Comparison of ENCODE assay signal across 8 cellular contexts in the genomic region with DNA sequence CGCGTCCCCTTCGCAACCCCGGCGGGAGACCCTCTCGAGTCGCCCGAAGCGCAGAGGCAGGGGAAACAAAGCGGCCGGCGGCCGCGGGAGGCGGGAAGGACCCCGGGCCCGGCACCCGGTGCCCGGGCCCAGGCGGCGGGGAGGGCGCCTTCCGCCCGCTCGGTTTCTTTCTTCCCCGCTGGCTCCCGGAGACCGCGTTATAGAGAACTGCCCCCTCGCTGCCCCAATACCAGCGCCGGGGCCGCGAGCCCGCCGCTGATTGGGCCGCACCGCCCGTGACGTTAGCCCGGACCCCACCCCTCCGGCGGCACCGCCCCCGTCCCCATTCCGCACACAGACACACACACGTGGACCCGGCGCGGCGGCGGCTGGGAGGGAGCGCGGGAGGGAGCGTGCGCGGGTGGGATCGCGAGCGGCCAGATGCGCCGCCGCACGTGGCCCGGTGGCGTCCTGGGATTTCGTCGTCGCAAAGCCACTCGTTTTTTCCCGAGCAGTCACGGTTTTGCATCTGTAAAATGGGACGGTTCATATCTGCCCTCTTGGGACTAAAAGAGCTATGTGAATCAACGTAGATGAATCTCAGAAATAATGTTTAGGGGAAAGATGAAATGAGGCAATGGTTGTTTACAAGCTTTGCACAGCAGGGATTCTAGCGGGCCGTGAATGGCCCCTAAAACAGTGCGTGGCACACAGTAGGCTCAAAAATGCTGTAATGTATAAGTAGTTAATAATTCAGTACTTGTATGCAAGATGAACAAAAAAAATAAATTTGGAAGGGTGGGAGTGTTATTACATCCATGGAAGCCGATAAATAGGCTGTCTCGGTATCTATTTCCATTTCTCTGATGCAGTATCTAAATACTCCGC. TPM values are rescaled to one million over a fixed set of nuclear protein-coding genes. Genes with fewer than 3 reads are reported as not detected.
DNase-seq lines count a peak whose midpoint lies in the region; ATAC-seq and TF ChIP-seq lines count a peak whose summit lies in the region.

A gene (minus strand): TSS at position 209 of the 867 bp plus-strand sequence. CDS start 462 bp downstream, outside the sequence.

- peak within 1 kb of the TSS; percentile 97 for H3K4me2 ChIP-seq in DND-41 (ENCODE audit: insufficient read depth, low read length)
- H3K4me2 ChIP-seq in parathyroid adenoma (ENCODE audit: low read length): peak within 1 kb of the TSS; percentile 64

- intact Hi-C loops in Right ventricle myocardium inferior (cut with DNase I): no loop called here

- ATAC-seq in DND-41 (ENCODE audit: insufficient read depth, low read depth): peak; percentile 90
- peak; percentile 89 for ATAC-seq in SK-N-SH treated with all-trans-retinoic acid at 6 μM for 48 hours
- peak; percentile 92 for ATAC-seq in Right ventricle myocardium inferior

- H3K27ac ChIP-seq in DND-41 (ENCODE audit: low read length) (peak within 1 kb of the TSS; percentile 67), parathyroid adenoma (no peak within 1 kb of the TSS), tibial nerve (peak within 1 kb of the TSS in 1 of 4 donors; percentile 79)

- H3K36me3 ChIP-seq in DND-41 (ENCODE audit: insufficient read depth, low read length) (no peaks in the 10 kb centered on the region; the same call in 1 of the 2 replicates), parathyroid adenoma (ENCODE audit: control insufficient read depth, insufficient read depth, low read length) (no peaks in the 10 kb centered on the region), tibial nerve (no peaks in the 10 kb centered on the region)

- WGBS in tibial nerve, 2 donors: 6 to 9% methylated on average over 32 to 39 of the region's 80 CpGs

- H3K4me1 ChIP-seq in DND-41 (ENCODE audit: insufficient read depth, low read length) (peaks cover 40% of the 10 kb centered on the region), parathyroid adenoma (no peaks in the 10 kb centered on the region), tibial nerve (peaks cover 0 to 53% (median 21%) of the 10 kb centered on the region in 4 donors)

- DNase-seq in DND-41 (peak; percentile 95), GOT3 (lab: John Stamatoyannopoulos, UW) (peak; percentile 39), NAMALWA (ENCODE audit: low spot score) (peak; percentile 90), Right ventricle myocardium inferior (ENCODE audit: missing footprints) (peak; percentile 93), tibial nerve (ENCODE audit: low spot score in 2 of 2) (peak; percentile 54 to 67)
- DNase-seq in activated naive CD4-positive, alpha-beta T cell treated with anti-CD3 and anti-CD28 coated beads, Interleukin-2, amount 50 U/mL, for 16 hours: peak; percentile 93

- H3K4me3 ChIP-seq in DND-41 (ENCODE audit: low read depth in 1 of 2, low read length in 2 of 2) (peak within 1 kb of the TSS; percentile 77 to 79), parathyroid adenoma (ENCODE audit: low read depth, low read length) (peak within 1 kb of the TSS; percentile 69), tibial nerve (peak within 1 kb of the TSS; percentile 32 to 71 (median 48))

- H2AFZ ChIP-seq in DND-41 (ENCODE audit: low read depth, low read length) (peak within 1 kb of the TSS; percentile 82), parathyroid adenoma (peak within 1 kb of the TSS; percentile 91)

- peak within 1 kb of the TSS; percentile 91 for H3K9ac ChIP-seq in DND-41 (ENCODE audit: low read depth, low read length)
- no peak within 1 kb of the TSS for H3K9ac ChIP-seq in parathyroid adenoma

- TF ChIP-seq POLR2A in tibial nerve (IDR thresholded peaks at IDR 0.05): peak in 1 of 2 donors; percentile 50

- peaks cover 15% of the 10 kb centered on the region; the same call in 1 of the 2 replicates for H4K20me1 ChIP-seq in DND-41 (ENCODE audit: insufficient read depth, low read length)

- H3K79me2 ChIP-seq in DND-41 (ENCODE audit: insufficient read depth, low read length) (peaks cover 7% of the 10 kb centered on the region; the same call in 1 of the 2 replicates), parathyroid adenoma (no peaks in the 10 kb centered on the region)

- peak in 1 of 2 donors; percentile 26 for TF ChIP-seq EP300 in tibial nerve (IDR thresholded peaks at IDR 0.05)

- peaks cover 5% of the 10 kb centered on the region for H3K27me3 ChIP-seq in DND-41 (ENCODE audit: insufficient read depth, low read length, poor library complexity)
- H3K27me3 ChIP-seq in parathyroid adenoma (ENCODE audit: control insufficient read depth, insufficient read depth, low read length): no peaks in the 10 kb centered on the region
- peaks cover 0 to 65% of the 10 kb centered on the region in 2 donors for H3K27me3 ChIP-seq in tibial nerve

- TF ChIP-seq CTCF in DND-41 (IDR thresholded peaks at IDR 0.05; ENCODE audit: borderline replicate concordance, extremely low read depth, low read length, poor library complexity, severe bottlenecking) (no peak), parathyroid adenoma (IDR thresholded peaks at IDR 0.05) (no peak), tibial nerve (IDR thresholded peaks at IDR 0.05) (no peak)

- H3K9me3 ChIP-seq in DND-41 (ENCODE audit: insufficient read depth, low read length, severe bottlenecking): no peaks in the 10 kb centered on the region
- H3K9me3 ChIP-seq in parathyroid adenoma (ENCODE audit: control insufficient read depth, low read length): no peaks in the 10 kb centered on the region
- H3K9me3 ChIP-seq in tibial nerve: no peaks in the 10 kb centered on the region

TF ChIP-seq in SK-N-SH treated with all-trans-retinoic acid at 6 μM for 48 hours, 23 proteins besides CTCF, POLR2A, EP300 and RAD21:
- no peak for TF ChIP-seq ZNF8 (CRISPR knock-in tag; IDR thresholded peaks at IDR 0.05)
- TF ChIP-seq TOX (CRISPR knock-in tag; IDR thresholded peaks at IDR 0.05; ENCODE audit: borderline replicate concordance): no peak
- TF ChIP-seq, protein P1, sequence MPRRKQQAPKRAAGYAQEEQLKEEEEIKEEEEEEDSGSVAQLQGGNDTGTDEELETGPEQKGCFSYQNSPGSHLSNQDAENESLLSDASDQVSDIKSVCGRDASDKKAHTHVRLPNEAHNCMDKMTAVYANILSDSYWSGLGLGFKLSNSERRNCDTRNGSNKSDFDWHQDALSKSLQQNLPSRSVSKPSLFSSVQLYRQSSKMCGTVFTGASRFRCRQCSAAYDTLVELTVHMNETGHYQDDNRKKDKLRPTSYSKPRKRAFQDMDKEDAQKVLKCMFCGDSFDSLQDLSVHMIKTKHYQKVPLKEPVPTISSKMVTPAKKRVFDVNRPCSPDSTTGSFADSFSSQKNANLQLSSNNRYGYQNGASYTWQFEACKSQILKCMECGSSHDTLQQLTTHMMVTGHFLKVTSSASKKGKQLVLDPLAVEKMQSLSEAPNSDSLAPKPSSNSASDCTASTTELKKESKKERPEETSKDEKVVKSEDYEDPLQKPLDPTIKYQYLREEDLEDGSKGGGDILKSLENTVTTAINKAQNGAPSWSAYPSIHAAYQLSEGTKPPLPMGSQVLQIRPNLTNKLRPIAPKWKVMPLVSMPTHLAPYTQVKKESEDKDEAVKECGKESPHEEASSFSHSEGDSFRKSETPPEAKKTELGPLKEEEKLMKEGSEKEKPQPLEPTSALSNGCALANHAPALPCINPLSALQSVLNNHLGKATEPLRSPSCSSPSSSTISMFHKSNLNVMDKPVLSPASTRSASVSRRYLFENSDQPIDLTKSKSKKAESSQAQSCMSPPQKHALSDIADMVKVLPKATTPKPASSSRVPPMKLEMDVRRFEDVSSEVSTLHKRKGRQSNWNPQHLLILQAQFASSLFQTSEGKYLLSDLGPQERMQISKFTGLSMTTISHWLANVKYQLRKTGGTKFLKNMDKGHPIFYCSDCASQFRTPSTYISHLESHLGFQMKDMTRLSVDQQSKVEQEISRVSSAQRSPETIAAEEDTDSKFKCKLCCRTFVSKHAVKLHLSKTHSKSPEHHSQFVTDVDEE (CRISPR knock-in tag; IDR thresholded peaks at IDR 0.05): 0 out of 2 replicates have a peak, but pooled peaks have one; percentile 21
- peak; percentile 77; the same call in 1 of the 2 replicates for TF ChIP-seq ARNTL (CRISPR knock-in tag; IDR thresholded peaks at IDR 0.05; ENCODE audit: borderline replicate concordance, low read depth)
- no peak for TF ChIP-seq ISL1 (CRISPR knock-in tag; IDR thresholded peaks at IDR 0.05)
- TF ChIP-seq ZC3H10 (CRISPR knock-in tag; IDR thresholded peaks at IDR 0.05): no peak

RNA-seq across cellular contexts. Expression of the gene that starts here (rescaled TPM):
- total RNA-seq in Right ventricle myocardium inferior (0.51 TPM), tibial nerve (1 to 10 TPM; 1.3 to 5.7 (median 4.6) TPM)

Comparison
In these comparisons a context has a peak if more than half of its experiments do, and no peak if none do; other contexts are left out.
1. Peak in DNase-seq and ATAC-seq in Right ventricle myocardium inferior; RNA of the gene not detected or under 1 TPM.
2. DNase-seq: peak in every context shown above with its lines; median percentile 95 in DND-41; 93 in activated naive CD4-positive, alpha-beta T cell treated with anti-CD3 and anti-CD28 coated beads, Interleukin-2, amount 50 U/mL, for 16 hours; 93 in Right ventricle myocardium inferior; 90 in NAMALWA; 60 in tibial nerve; 39 in GOT3.